In the genomic region with DNA sequence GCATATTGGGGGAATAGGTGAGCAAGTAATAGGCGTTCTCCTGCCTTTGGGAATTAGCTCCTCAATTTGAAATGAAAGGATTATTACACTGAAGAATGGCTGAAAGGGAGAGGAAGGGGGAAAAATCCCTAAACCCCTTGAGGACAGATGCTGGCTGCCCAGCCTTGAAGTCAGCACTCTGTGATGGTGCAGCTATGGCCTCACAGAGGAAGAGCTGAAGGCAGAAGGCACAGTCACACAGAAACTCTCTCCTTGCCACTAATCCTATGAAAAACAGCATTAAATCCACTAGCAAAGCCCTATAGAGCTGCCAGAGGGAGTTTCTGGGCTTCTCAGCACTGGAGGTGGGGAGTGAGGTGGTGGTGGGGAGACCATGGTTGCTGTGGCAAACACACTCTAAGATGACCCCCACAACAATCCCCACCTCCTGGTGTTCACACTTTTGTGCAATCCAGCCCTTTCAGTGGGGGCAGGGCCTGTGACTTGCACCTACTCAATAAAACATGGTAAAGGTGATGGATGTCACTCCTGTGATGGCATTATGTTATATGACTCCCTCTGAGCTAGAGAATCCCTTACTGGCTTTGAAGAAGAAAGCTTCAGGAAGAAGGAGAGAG, we compare ENCODE assay signal across 1 cellular context.
TF ChIP-seq lines count a peak whose summit lies in the region.

No MANE protein-coding gene starts in this region.

TF ChIP-seq in WTC11, 78 proteins besides CTCF, POLR2A, EP300 and RAD21:
- no peak for TF ChIP-seq STAT6 (CRISPR knock-in tag; conservative IDR thresholded peaks at IDR 0.05; ENCODE audit: low read depth)
- no peak for TF ChIP-seq FOXK1 (CRISPR knock-in tag; IDR thresholded peaks at IDR 0.05)
- no peak for TF ChIP-seq NR1H2 (CRISPR knock-in tag; IDR thresholded peaks at IDR 0.05)
- TF ChIP-seq, protein P1, sequence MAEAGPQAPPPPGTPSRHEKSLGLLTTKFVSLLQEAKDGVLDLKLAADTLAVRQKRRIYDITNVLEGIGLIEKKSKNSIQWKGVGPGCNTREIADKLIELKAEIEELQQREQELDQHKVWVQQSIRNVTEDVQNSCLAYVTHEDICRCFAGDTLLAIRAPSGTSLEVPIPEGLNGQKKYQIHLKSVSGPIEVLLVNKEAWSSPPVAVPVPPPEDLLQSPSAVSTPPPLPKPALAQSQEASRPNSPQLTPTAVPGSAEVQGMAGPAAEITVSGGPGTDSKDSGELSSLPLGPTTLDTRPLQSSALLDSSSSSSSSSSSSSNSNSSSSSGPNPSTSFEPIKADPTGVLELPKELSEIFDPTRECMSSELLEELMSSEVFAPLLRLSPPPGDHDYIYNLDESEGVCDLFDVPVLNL (CRISPR knock-in tag; IDR thresholded peaks at IDR 0.05; ENCODE audit: borderline replicate concordance, low read depth) = no peak
- no peak for TF ChIP-seq GABPB1 (CRISPR knock-in tag; IDR thresholded peaks at IDR 0.05)
- TF ChIP-seq, protein P2, sequence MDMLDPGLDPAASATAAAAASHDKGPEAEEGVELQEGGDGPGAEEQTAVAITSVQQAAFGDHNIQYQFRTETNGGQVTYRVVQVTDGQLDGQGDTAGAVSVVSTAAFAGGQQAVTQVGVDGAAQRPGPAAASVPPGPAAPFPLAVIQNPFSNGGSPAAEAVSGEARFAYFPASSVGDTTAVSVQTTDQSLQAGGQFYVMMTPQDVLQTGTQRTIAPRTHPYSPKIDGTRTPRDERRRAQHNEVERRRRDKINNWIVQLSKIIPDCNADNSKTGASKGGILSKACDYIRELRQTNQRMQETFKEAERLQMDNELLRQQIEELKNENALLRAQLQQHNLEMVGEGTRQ (CRISPR knock-in tag; IDR thresholded peaks at IDR 0.05) = no peak
- TF ChIP-seq ZNF512 (CRISPR knock-in tag; IDR thresholded peaks at IDR 0.05; ENCODE audit: borderline replicate concordance) = no peak
- TF ChIP-seq, protein P3, sequence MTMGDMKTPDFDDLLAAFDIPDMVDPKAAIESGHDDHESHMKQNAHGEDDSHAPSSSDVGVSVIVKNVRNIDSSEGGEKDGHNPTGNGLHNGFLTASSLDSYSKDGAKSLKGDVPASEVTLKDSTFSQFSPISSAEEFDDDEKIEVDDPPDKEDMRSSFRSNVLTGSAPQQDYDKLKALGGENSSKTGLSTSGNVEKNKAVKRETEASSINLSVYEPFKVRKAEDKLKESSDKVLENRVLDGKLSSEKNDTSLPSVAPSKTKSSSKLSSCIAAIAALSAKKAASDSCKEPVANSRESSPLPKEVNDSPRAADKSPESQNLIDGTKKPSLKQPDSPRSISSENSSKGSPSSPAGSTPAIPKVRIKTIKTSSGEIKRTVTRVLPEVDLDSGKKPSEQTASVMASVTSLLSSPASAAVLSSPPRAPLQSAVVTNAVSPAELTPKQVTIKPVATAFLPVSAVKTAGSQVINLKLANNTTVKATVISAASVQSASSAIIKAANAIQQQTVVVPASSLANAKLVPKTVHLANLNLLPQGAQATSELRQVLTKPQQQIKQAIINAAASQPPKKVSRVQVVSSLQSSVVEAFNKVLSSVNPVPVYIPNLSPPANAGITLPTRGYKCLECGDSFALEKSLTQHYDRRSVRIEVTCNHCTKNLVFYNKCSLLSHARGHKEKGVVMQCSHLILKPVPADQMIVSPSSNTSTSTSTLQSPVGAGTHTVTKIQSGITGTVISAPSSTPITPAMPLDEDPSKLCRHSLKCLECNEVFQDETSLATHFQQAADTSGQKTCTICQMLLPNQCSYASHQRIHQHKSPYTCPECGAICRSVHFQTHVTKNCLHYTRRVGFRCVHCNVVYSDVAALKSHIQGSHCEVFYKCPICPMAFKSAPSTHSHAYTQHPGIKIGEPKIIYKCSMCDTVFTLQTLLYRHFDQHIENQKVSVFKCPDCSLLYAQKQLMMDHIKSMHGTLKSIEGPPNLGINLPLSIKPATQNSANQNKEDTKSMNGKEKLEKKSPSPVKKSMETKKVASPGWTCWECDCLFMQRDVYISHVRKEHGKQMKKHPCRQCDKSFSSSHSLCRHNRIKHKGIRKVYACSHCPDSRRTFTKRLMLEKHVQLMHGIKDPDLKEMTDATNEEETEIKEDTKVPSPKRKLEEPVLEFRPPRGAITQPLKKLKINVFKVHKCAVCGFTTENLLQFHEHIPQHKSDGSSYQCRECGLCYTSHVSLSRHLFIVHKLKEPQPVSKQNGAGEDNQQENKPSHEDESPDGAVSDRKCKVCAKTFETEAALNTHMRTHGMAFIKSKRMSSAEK (CRISPR knock-in tag; IDR thresholded peaks at IDR 0.05; ENCODE audit: borderline replicate concordance) = no peak
- TF ChIP-seq NFE2L1 (CRISPR knock-in tag; IDR thresholded peaks at IDR 0.05) = no peak
- no peak for TF ChIP-seq ZNF138 (CRISPR knock-in tag; conservative IDR thresholded peaks at IDR 0.05)
- no peak for TF ChIP-seq CDX4 (CRISPR knock-in tag; IDR thresholded peaks at IDR 0.05; ENCODE audit: borderline replicate concordance)
- no peak for TF ChIP-seq FOXP4 (CRISPR knock-in tag; IDR thresholded peaks at IDR 0.05)
- TF ChIP-seq NR3C1 (CRISPR knock-in tag; conservative IDR thresholded peaks at IDR 0.05; ENCODE audit: low read depth) = no peak
- TF ChIP-seq ZNF423 (CRISPR knock-in tag; IDR thresholded peaks at IDR 0.05) = no peak
- TF ChIP-seq TEAD1 (CRISPR knock-in tag; IDR thresholded peaks at IDR 0.05) = no peak
- no peak for TF ChIP-seq ELF4 (CRISPR knock-in tag; IDR thresholded peaks at IDR 0.05; ENCODE audit: low read depth)
